ENCODE assay signal across 10 cellular contexts in genomic region chr5:157994271-157994691, GRCh38.
DNase-seq lines count a peak whose midpoint lies in the region; FAIRE-seq lines count a peak whose summit lies in the region.
"Had no signal": no experiment of that assay in that cellular context is flagged by ENCODE, and none has a peak within 500 bp of the region (broad histone marks: within the 10 kb centered on the region; RNA-seq: fewer than 3 reads in every experiment).

No MANE protein-coding gene starts in this region.

- no peaks in the 10 kb centered on the region for H3K9me3 ChIP-seq in effector memory CD4-positive, alpha-beta T cell (ENCODE audit: control insufficient read depth, low read length)
- no peaks in the 10 kb centered on the region for H3K9me3 ChIP-seq in small intestine (ENCODE audit: control insufficient read depth, low read depth)
- H3K9me3 ChIP-seq: transverse colon had no signal

- H3K4me1 ChIP-seq in effector memory CD4-positive, alpha-beta T cell (ENCODE audit: control insufficient read depth, insufficient read depth, low read length, poor library complexity, severe bottlenecking): peaks cover 15% of the 10 kb centered on the region
- no peaks in the 10 kb centered on the region for H3K4me1 ChIP-seq in small intestine (ENCODE audit: control insufficient read depth in 2 of 2, insufficient read depth in 1 of 2, low read depth in 1 of 2, low read length in 1 of 2)

- H3K27ac ChIP-seq in effector memory CD4-positive, alpha-beta T cell (ENCODE audit: insufficient read depth, low read length, poor library complexity, severe bottlenecking): no peak overlapping the region
- H3K27ac ChIP-seq in small intestine (ENCODE audit: low read depth in 1 of 2, low read length in 1 of 2): no peak overlapping the region
- H3K27ac ChIP-seq: transverse colon had no signal

- H3K27me3 ChIP-seq in effector memory CD4-positive, alpha-beta T cell (replicated peaks; ENCODE audit: control insufficient read depth, insufficient read depth, low read length, poor library complexity, severe bottlenecking): peaks cover 3% of the 10 kb centered on the region
- no peaks in the 10 kb centered on the region for H3K27me3 ChIP-seq in small intestine (ENCODE audit: control insufficient read depth in 2 of 2, insufficient read depth in 2 of 2, low read length in 2 of 2)
- H3K27me3 ChIP-seq: transverse colon had no signal

- DNase-seq in activated CD8-positive, alpha-beta memory T cell treated with anti-CD3 and anti-CD28 coated beads, Interleukin-2, amount 50 U/mL, for 1 hour (ENCODE audit: extremely low read depth): peak; percentile 4
- no peak for DNase-seq in activated CD8-positive, alpha-beta memory T cell treated with anti-CD3 and anti-CD28 coated beads for 24 hours
- DNase-seq in T follicular helper cell (ENCODE audit: low read depth) (peak; percentile 12), small intestine (peak; percentile 12), NCI-H2107 (lab: John Stamatoyannopoulos, UW) (no peak), GM19240 (ENCODE audit: insufficient read length, low spot score) (no peak), dedifferentiated amniotic fluid mesenchymal stem cell (ENCODE audit: extremely low spot score) (no peak)
- peak; percentile 17 to 18 (median 18) for DNase-seq in effector memory CD4-positive, alpha-beta T cell
- DNase-seq: GF-D8 had no signal

- FAIRE-seq in small intestine (lab: Jason Lieb, UNC): no peak

- H3K36me3 ChIP-seq in effector memory CD4-positive, alpha-beta T cell (ENCODE audit: control insufficient read depth, insufficient read depth, low read length): no peaks in the 10 kb centered on the region
- no peaks in the 10 kb centered on the region for H3K36me3 ChIP-seq in small intestine (ENCODE audit: control insufficient read depth in 2 of 2, insufficient read depth in 2 of 2, low read length in 2 of 2)
- H3K36me3 ChIP-seq: transverse colon had no signal

- peak overlapping the region; percentile 9 for H3K4me3 ChIP-seq in effector memory CD4-positive, alpha-beta T cell (ENCODE audit: insufficient read depth, low read depth, low read length, poor library complexity, severe bottlenecking)
- no peak overlapping the region for H3K4me3 ChIP-seq in small intestine (ENCODE audit: low read depth in 1 of 2, low read length in 2 of 2)
- H3K4me3 ChIP-seq: transverse colon had no signal

- WGBS in small intestine, 3 donors: 52 to 75% (median 62%) methylated on average over 6 of the region's 6 CpGs

Comparison
In these comparisons a context has a peak if more than half of its experiments do, and no peak if none do; other contexts are left out.
1. DNase-seq: peak in activated CD8-positive, alpha-beta memory T cell treated with anti-CD3 and anti-CD28 coated beads, Interleukin-2, amount 50 U/mL, for 1 hour (single experiment), T follicular helper cell (single experiment), effector memory CD4-positive, alpha-beta T cell (3 of 3) and small intestine (single experiment); none in activated CD8-positive, alpha-beta memory T cell treated with anti-CD3 and anti-CD28 coated beads for 24 hours (single experiment), NCI-H2107 (single experiment), GM19240 (single experiment) and dedifferentiated amniotic fluid mesenchymal stem cell (single experiment).